ENCODE assay signal across 8 cellular contexts in the genomic region with DNA sequence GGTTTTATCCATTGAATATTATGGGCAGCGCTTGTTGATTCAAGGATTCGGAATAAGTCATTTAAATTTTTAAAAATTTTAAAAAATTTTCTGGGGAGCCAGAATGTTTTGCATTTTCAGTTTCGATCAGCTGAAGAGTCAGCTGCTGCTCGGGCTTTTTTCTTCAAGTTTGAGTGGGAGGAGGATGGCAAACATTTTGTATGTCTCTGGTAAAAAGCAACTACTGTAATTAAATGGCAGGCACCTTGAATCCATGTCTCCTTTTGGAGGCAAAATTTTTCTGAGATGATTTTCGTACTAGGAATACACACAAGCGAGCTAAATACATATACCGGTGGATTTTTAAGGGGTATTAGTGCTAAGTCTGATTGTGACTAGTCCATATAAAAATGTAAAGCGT. TPM values are rescaled to one million over a fixed set of nuclear protein-coding genes. Genes with fewer than 3 reads are reported as not detected.
DNase-seq lines count a peak whose midpoint lies in the region; ATAC-seq, FAIRE-seq and TF ChIP-seq lines count a peak whose summit lies in the region.

No MANE protein-coding gene starts in this region.

- H3K9me2 ChIP-seq in MM.1S (replicated peaks; ENCODE audit: insufficient read depth, low read length): no peaks in the 10 kb centered on the region

- no peaks in the 10 kb centered on the region for H3K27me3 ChIP-seq in MM.1S (replicated peaks; ENCODE audit: insufficient read depth, low read length)
- no peaks in the 10 kb centered on the region for H3K27me3 ChIP-seq in iPS-20b (ENCODE audit: insufficient read depth, low read length)

- peaks cover 10% of the 10 kb centered on the region for H3F3A ChIP-seq in MM.1S (ENCODE audit: insufficient read depth, low read length)

- H3K36me3 ChIP-seq in MM.1S (replicated peaks; ENCODE audit: insufficient read depth, low read length): peaks cover 6% of the 10 kb centered on the region
- H3K36me3 ChIP-seq in iPS-20b (ENCODE audit: insufficient read depth, low read depth, low read length): peaks cover 26% of the 10 kb centered on the region

- H3K4me3 ChIP-seq in GM12865 (ENCODE audit: low read depth, low read length): peak overlapping the region; percentile 99
- H3K4me3 ChIP-seq in MM.1S (ENCODE audit: low read length): peak overlapping the region; percentile 99
- peak overlapping the region; percentile 90 for H3K4me3 ChIP-seq in iPS-20b (ENCODE audit: low read length)

- peak overlapping the region; percentile 52 for H3K4me2 ChIP-seq in MM.1S (ENCODE audit: low read depth, low read length)

- H2AFZ ChIP-seq in MM.1S (ENCODE audit: low read length): peak overlapping the region; percentile 79

- H3K4me1 ChIP-seq in MM.1S (ENCODE audit: low read length): peaks cover 7% of the 10 kb centered on the region; the same call in 1 of the 2 replicates
- peaks cover 11% of the 10 kb centered on the region; the same call in 1 of the 2 replicates for H3K4me1 ChIP-seq in iPS-20b (ENCODE audit: insufficient read depth, low read length)

- H3K9me3 Mint-ChIP-seq in activated naive CD8-positive, alpha-beta T cell treated with anti-CD3 and anti-CD28 coated beads, Interleukin-2, amount 10 ng/mL, durations not matched to agents 7 days and 5 days: no peaks in the 10 kb centered on the region
- no peaks in the 10 kb centered on the region for H3K9me3 Mint-ChIP-seq in stimulated activated effector memory CD8-positive, alpha-beta T cell treated with anti-CD3 and anti-CD28 coated beads, Interleukin-12 subunit alpha, Interleukin-12 subunit beta, amount 100 ng/mL, for 72 hours

- H3K27ac ChIP-seq in MM.1S (ENCODE audit: low read length) (peak overlapping the region; percentile 87; the same call in 1 of the 2 replicates), iPS-20b (ENCODE audit: low read length) (peak overlapping the region; percentile 95)

- H3K27ac Mint-ChIP-seq in activated naive CD8-positive, alpha-beta T cell treated with anti-CD3 and anti-CD28 coated beads, Interleukin-2, amount 10 ng/mL, durations not matched to agents 7 days and 5 days: peak overlapping the region; percentile 98
- peak overlapping the region; percentile 94 for H3K27ac Mint-ChIP-seq in stimulated activated effector memory CD8-positive, alpha-beta T cell treated with anti-CD3 and anti-CD28 coated beads, Interleukin-12 subunit alpha, Interleukin-12 subunit beta, amount 100 ng/mL, for 72 hours

- peak; percentile 38 for ATAC-seq in GM21723 (IDR thresholded peaks at IDR 0.05; ENCODE audit: unreplicated experiment)
- ATAC-seq in activated naive CD8-positive, alpha-beta T cell treated with anti-CD3 and anti-CD28 coated beads, Interleukin-2, amount 10 ng/mL, durations not matched to agents 7 days and 5 days (ENCODE audit: low read depth): no peak
- no peak for ATAC-seq in stimulated activated effector memory CD8-positive, alpha-beta T cell treated with anti-CD3 and anti-CD28 coated beads, Interleukin-12 subunit alpha, Interleukin-12 subunit beta, amount 100 ng/mL, for 72 hours

- no peak for FAIRE-seq in RCC 7860 (lab: Jason Lieb, UNC)

- DNase-seq in GM12865 (ENCODE audit: low read depth): peak; percentile 67
- peak; percentile 48 for DNase-seq in MM.1S
- DNase-seq in activated naive CD8-positive, alpha-beta T cell treated with anti-CD3 and anti-CD28 coated beads, Interleukin-2, amount 10 ng/mL, durations not matched to agents 7 days and 5 days: no peak
- DNase-seq in stimulated activated effector memory CD8-positive, alpha-beta T cell treated with anti-CD3 and anti-CD28 coated beads, Interleukin-12 subunit alpha, Interleukin-12 subunit beta, amount 100 ng/mL, for 72 hours (ENCODE audit: low spot score in 2 of 2): no peak
- DNase-seq in RCC 7860 (ENCODE audit: low spot score): no peak
- DNase-seq in DMS 273 treated with DMSO at 0.1 percent for 48 hours (lab: John Stamatoyannopoulos, UW): no peak

- H4K20me1 ChIP-seq in MM.1S (ENCODE audit: insufficient read depth, low read length): no peaks in the 10 kb centered on the region

- H3K9me3 ChIP-seq in MM.1S (replicated peaks; ENCODE audit: insufficient read depth, low read length): no peaks in the 10 kb centered on the region
- no peaks in the 10 kb centered on the region for H3K9me3 ChIP-seq in iPS-20b (ENCODE audit: insufficient read depth, low read depth, low read length)

- H3K79me2 ChIP-seq in MM.1S (ENCODE audit: low read length): peaks cover 62% of the 10 kb centered on the region

- no peaks in the 10 kb centered on the region for H3K27me3 Mint-ChIP-seq in activated naive CD8-positive, alpha-beta T cell treated with anti-CD3 and anti-CD28 coated beads, Interleukin-2, amount 10 ng/mL, durations not matched to agents 7 days and 5 days

- no peak for TF ChIP-seq CTCF in GM12865 (IDR thresholded peaks at IDR 0.05; ENCODE audit: insufficient read depth, low read depth, low read length, missing control alignments)
- TF ChIP-seq CTCF in MM.1S (IDR thresholded peaks at IDR 0.05; ENCODE audit: low read length): no peak

- H3K4me1 Mint-ChIP-seq in activated naive CD8-positive, alpha-beta T cell treated with anti-CD3 and anti-CD28 coated beads, Interleukin-2, amount 10 ng/mL, durations not matched to agents 7 days and 5 days: peaks cover 28% of the 10 kb centered on the region
- peaks cover 32% of the 10 kb centered on the region for H3K4me1 Mint-ChIP-seq in stimulated activated effector memory CD8-positive, alpha-beta T cell treated with anti-CD3 and anti-CD28 coated beads, Interleukin-12 subunit alpha, Interleukin-12 subunit beta, amount 100 ng/mL, for 72 hours

- H3K36me3 Mint-ChIP-seq in activated naive CD8-positive, alpha-beta T cell treated with anti-CD3 and anti-CD28 coated beads, Interleukin-2, amount 10 ng/mL, durations not matched to agents 7 days and 5 days: peaks cover 6% of the 10 kb centered on the region
- peaks cover 54% of the 10 kb centered on the region for H3K36me3 Mint-ChIP-seq in stimulated activated effector memory CD8-positive, alpha-beta T cell treated with anti-CD3 and anti-CD28 coated beads, Interleukin-12 subunit alpha, Interleukin-12 subunit beta, amount 100 ng/mL, for 72 hours

- H3K4me3 Mint-ChIP-seq in activated naive CD8-positive, alpha-beta T cell treated with anti-CD3 and anti-CD28 coated beads, Interleukin-2, amount 10 ng/mL, durations not matched to agents 7 days and 5 days: peak overlapping the region; percentile 96
- H3K4me3 Mint-ChIP-seq in stimulated activated effector memory CD8-positive, alpha-beta T cell treated with anti-CD3 and anti-CD28 coated beads, Interleukin-12 subunit alpha, Interleukin-12 subunit beta, amount 100 ng/mL, for 72 hours: peak overlapping the region; percentile 91

- peak overlapping the region; percentile 87 for H3K9ac ChIP-seq in MM.1S (ENCODE audit: low read length)
- H3K9ac ChIP-seq in iPS-20b (ENCODE audit: low read depth, low read length): peak overlapping the region; percentile 100

- POLR2A ChIA-PET in activated naive CD8-positive, alpha-beta T cell treated with anti-CD3 and anti-CD28 coated beads, Interleukin-2, amount 10 ng/mL, durations not matched to agents 7 days and 5 days (lab: Charles Lee): interaction anchor here (0.7 to 4.3 kb wide), 7 partner anchors 10 to 131 kb away, joined by 3 to 65 read pairs (median 6); partner anchors contain the start of genes CGGBP1 and ZNF654

RNA-seq across cellular contexts. Expression of gene C3orf38, which starts 0.6 kb away (rescaled TPM):
- 10 to 100 TPM; 33.2 to 35.2 TPM for total RNA-seq in activated naive CD8-positive, alpha-beta T cell treated with anti-CD3 and anti-CD28 coated beads, Interleukin-2, amount 10 ng/mL, durations not matched to agents 7 days and 5 days

Comparison
In these comparisons a context has a peak if more than half of its experiments do, and no peak if none do; other contexts are left out.
1. DNase-seq: peak in GM12865 (single experiment) and MM.1S (single experiment); none in activated naive CD8-positive, alpha-beta T cell treated with anti-CD3 and anti-CD28 coated beads, Interleukin-2, amount 10 ng/mL, durations not matched to agents 7 days and 5 days (single experiment), stimulated activated effector memory CD8-positive, alpha-beta T cell treated with anti-CD3 and anti-CD28 coated beads, Interleukin-12 subunit alpha, Interleukin-12 subunit beta, amount 100 ng/mL, for 72 hours (0 of 2), RCC 7860 (single experiment) and DMS 273 treated with DMSO at 0.1 percent for 48 hours (single experiment).
2. Peak in every context shown above with its lines, with median percentiles within 50 percentile points of each other: H3K4me3 ChIP-seq.